ENCODE assay signal across 9 cellular contexts in the genomic region with DNA sequence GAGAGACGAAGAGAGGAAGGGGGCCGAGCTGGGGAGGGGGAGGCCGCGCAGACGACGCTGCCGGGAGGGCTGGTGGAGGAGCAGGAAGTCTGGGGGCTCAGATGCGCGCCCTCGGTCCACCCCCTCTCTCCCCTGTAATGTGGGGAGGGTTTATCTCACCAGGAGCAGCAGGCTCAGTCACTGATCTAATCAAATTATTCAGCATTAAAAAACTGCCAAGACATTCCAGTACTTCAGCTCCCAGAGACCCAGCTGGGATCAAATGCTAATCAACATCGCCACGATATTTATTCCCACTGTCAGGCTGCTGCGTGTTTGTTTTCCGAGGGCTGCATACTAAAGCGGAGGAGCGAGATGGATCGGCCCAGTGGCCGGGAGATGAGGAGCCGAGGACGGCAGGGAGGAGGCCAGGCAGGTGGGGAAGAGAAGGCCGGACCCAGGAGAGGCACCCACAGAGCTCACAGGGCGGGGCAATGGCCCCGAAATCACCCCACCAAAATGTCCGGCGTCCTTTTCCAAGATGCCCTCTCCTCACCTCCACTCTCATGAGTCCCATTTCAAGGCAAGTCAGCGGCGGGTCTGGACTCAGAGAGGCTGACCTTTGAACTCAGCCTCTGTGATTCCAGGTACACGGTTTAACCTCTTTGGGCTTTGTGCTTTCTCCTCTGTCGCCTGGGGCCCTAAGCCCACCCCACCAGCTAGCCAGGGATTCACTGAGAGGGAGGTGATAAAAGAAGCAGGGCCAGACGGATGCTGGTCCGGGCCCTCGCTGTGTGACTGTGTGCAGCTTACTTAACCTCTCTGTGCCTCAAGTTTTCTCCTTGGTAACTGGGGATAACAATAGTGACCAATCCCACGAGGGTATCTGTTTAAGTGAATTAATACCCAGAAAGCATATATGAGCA.
A peak's percentile ranks its signal among the peaks of the same experiment; 100 is the strongest.
DNase-seq lines count a peak whose midpoint lies in the region; TF ChIP-seq lines count a peak whose summit lies in the region.
"Had no signal": no experiment of that assay in that cellular context is flagged by ENCODE, and none has a peak within 500 bp of the region (broad histone marks: within the 10 kb centered on the region; RNA-seq: fewer than 3 reads in every experiment).

No MANE protein-coding gene starts in this region.

- intact Hi-C loops in transverse colon (cut with DNase I; ENCODE audit: low total_unique reads): no loop called here

- H3K36me3 ChIP-seq in ACC112 (ENCODE audit: insufficient read depth, low read length): no peaks in the 10 kb centered on the region
- no peaks in the 10 kb centered on the region for H3K36me3 ChIP-seq in HUES6 (ENCODE audit: control insufficient read depth, insufficient read depth, low read length)
- H3K36me3 ChIP-seq in mesodermal cell (ENCODE audit: control insufficient read depth, insufficient read depth, low read length): no peaks in the 10 kb centered on the region
- H3K36me3 ChIP-seq in transverse colon: no peaks in the 10 kb centered on the region

- no peaks in the 10 kb centered on the region for H3K9me3 ChIP-seq in HUES6 (ENCODE audit: control insufficient read depth, insufficient read depth, low read depth, low read length)
- H3K9me3 ChIP-seq in mesodermal cell (ENCODE audit: control insufficient read depth, low read length): no peaks in the 10 kb centered on the region
- H3K9me3 ChIP-seq in transverse colon: no peaks in the 10 kb centered on the region

- no peak for TF ChIP-seq POLR2A in transverse colon (IDR thresholded peaks at IDR 0.05)

- H3K27me3 ChIP-seq in ACC112 (ENCODE audit: insufficient read depth, low read length) (no peaks in the 10 kb centered on the region), HUES6 (ENCODE audit: control insufficient read depth, insufficient read depth, low read length) (peaks cover 18% of the 10 kb centered on the region), transverse colon (peaks cover 57% of the 10 kb centered on the region)

- no peak overlapping the region for H3K9ac ChIP-seq in HUES6 (ENCODE audit: low read length)

- H3K79me2 ChIP-seq in ACC112 (ENCODE audit: control insufficient read depth, insufficient read depth, low read length, unreplicated experiment): no peaks in the 10 kb centered on the region

- H3K4me3 ChIP-seq in ACC112 (ENCODE audit: low read depth, low read length): peak overlapping the region; percentile 25; the same call in 1 of the 2 replicates
- peak overlapping the region; percentile 47 for H3K4me3 ChIP-seq in HUES6 (ENCODE audit: low read depth, low read length)
- H3K4me3 ChIP-seq in mesodermal cell (ENCODE audit: extremely low read depth, insufficient read depth, low read length, poor library complexity, severe bottlenecking): no peak overlapping the region
- H3K4me3 ChIP-seq in transverse colon: no peak overlapping the region

- H3K4me1 ChIP-seq in ACC112 (ENCODE audit: control insufficient read depth, insufficient read depth, low read length, unreplicated experiment): peaks cover 23% of the 10 kb centered on the region
- H3K4me1 ChIP-seq in HUES6 (ENCODE audit: control insufficient read depth, insufficient read depth, low read length): peaks cover 33% of the 10 kb centered on the region
- peaks cover 22% of the 10 kb centered on the region for H3K4me1 ChIP-seq in mesodermal cell (ENCODE audit: control insufficient read depth, insufficient read depth, low read length, poor library complexity, severe bottlenecking)
- peaks cover 0 to 3% (median 0%) of the 10 kb centered on the region in 4 donors for H3K4me1 ChIP-seq in transverse colon

- DNase-seq in dermis blood vessel endothelial cell (peak; percentile 10), occipital lobe (lab: John Stamatoyannopoulos, UW) (no peak), A172 (ENCODE audit: low spot score) (no peak), transverse colon (no peak), DMS53 treated with DMSO at 0.1 percent for 48 hours (lab: John Stamatoyannopoulos, UW; ENCODE audit: unreplicated experiment) (no peak)
- DNase-seq: activated CD4-positive, alpha-beta T cell treated with anti-CD3 and anti-CD28 coated beads, Interleukin-2, amount 10 ng/mL, durations not matched to agents 24 days and 14 days had no signal

- 38 to 45% methylated on average over 19 to 25 of the region's 33 CpGs for WGBS in mesodermal cell (ENCODE audit: insufficient coverage in 2 of 2), 2 experiments
- 34 to 51% methylated on average over 10 to 33 of the region's 33 CpGs for WGBS in transverse colon (ENCODE audit: low coverage in 1 of 2), 2 donors

- in situ Hi-C loops in transverse colon (cut with MboI; ENCODE audit: low pct_ligation_motif_present in 1 of 4, low pct_unique_long_range_greater_than_20kb in 1 of 4, low sequenced_read_pairs in 3 of 4): no loop called here

- no peak for TF ChIP-seq CTCF in transverse colon (IDR thresholded peaks at IDR 0.05)

- TF ChIP-seq EP300 in transverse colon (IDR thresholded peaks at IDR 0.05; ENCODE audit: low read depth): no peak

- no peak overlapping the region for H3K27ac ChIP-seq in ACC112 (ENCODE audit: low read depth, low read length)
- no peak overlapping the region for H3K27ac ChIP-seq in HUES6 (ENCODE audit: low read depth, low read length)
- peak overlapping the region; percentile 18 for H3K27ac ChIP-seq in mesodermal cell (ENCODE audit: low read depth, low read length, severe bottlenecking)
- no peak overlapping the region for H3K27ac ChIP-seq in transverse colon

- H2AFZ ChIP-seq in ACC112 (ENCODE audit: low read length, unreplicated experiment): peak overlapping the region; percentile 68

Comparison
In these comparisons a context has a peak if more than half of its experiments do, and no peak if none do; other contexts are left out.
1. H3K4me3 ChIP-seq: peak in ACC112 (single experiment) and HUES6 (single experiment); none in mesodermal cell (single experiment) and transverse colon (0 of 4).